Comparison of ENCODE assay signal across 18 cellular contexts in the genomic region with DNA sequence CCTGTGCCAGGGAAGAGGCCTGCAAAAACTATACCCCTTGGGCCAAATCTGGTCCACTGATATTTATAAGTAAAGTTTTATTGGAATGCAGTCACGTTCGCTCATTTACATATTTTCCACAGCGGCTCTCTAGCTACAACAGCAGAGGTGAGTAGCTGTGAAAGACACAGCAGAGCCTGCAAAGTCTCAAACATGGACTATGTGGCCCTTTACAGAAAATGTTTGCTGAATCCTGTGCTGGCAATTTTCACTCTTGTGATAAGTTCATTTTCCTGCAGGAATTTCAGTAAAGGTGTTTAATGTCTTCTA.
A peak's percentile ranks its signal among the peaks of the same experiment; 100 is the strongest.
DNase-seq lines count a peak whose midpoint lies in the region; ATAC-seq, FAIRE-seq and TF ChIP-seq lines count a peak whose summit lies in the region.
"Had no signal": no experiment of that assay in that cellular context is flagged by ENCODE, and none has a peak within 500 bp of the region (broad histone marks: within the 10 kb centered on the region; RNA-seq: fewer than 3 reads in every experiment).

No MANE protein-coding gene starts in this region.

- H3K4me3 ChIP-seq in AG04450 (ENCODE audit: low read depth, low read length) (no peak overlapping the region), SJSA1 (no peak overlapping the region)
- H3K4me3 ChIP-seq: right atrium auricular region had no signal

- H3K27ac ChIP-seq in AG04450 (ENCODE audit: low read depth, low read length) (peak overlapping the region; percentile 48), SJSA1 (peak overlapping the region; percentile 84)
- H3K27ac ChIP-seq: neutrophil, right atrium auricular region had no signal

- no peaks in the 10 kb centered on the region for H3K9me3 Mint-ChIP-seq in progenitor cell of endocrine pancreas (ENCODE audit: low read depth)
- H3K9me3 Mint-ChIP-seq: activated CD4-positive, alpha-beta memory T cell treated with anti-CD3 and anti-CD28 coated beads, Interleukin-2, amount 10 ng/mL, durations not matched to agents 7 days and 5 days had no signal

- POLR2A ChIA-PET in AG04450 (lab: Yijun Ruan, JAX): no interaction called here

- CTCF ChIA-PET in AG04450 (lab: Charles Lee): no interaction called here

- peak; percentile 9 for FAIRE-seq in islet of Langerhans (lab: Jason Lieb, UNC)
- FAIRE-seq: frontal cortex had no signal

- H3K27me3 ChIP-seq in AG04450 (ENCODE audit: control insufficient read depth, insufficient read depth, low read length) (no peaks in the 10 kb centered on the region), SJSA1 (replicated peaks) (no peaks in the 10 kb centered on the region)
- H3K27me3 ChIP-seq: right atrium auricular region had no signal

- H3K4me1 ChIP-seq in SJSA1 (replicated peaks): peaks cover 60% of the 10 kb centered on the region

- H3K9me3 ChIP-seq in AG04450 (ENCODE audit: control insufficient read depth, insufficient read depth, low read length) (no peaks in the 10 kb centered on the region), SJSA1 (replicated peaks) (no peaks in the 10 kb centered on the region)
- H3K9me3 ChIP-seq: neutrophil, right atrium auricular region had no signal

- H3K27ac Mint-ChIP-seq in progenitor cell of endocrine pancreas: peak overlapping the region; percentile 93
- H3K27ac Mint-ChIP-seq: activated CD4-positive, alpha-beta memory T cell treated with anti-CD3 and anti-CD28 coated beads, Interleukin-2, amount 10 ng/mL, durations not matched to agents 7 days and 5 days; CD4-positive, CD25-positive, alpha-beta regulatory T cell had no signal

- no peak overlapping the region for H3K4me3 Mint-ChIP-seq in progenitor cell of endocrine pancreas (ENCODE audit: low read depth)
- H3K4me3 Mint-ChIP-seq: activated CD4-positive, alpha-beta memory T cell treated with anti-CD3 and anti-CD28 coated beads, Interleukin-2, amount 10 ng/mL, durations not matched to agents 7 days and 5 days; CD4-positive, CD25-positive, alpha-beta regulatory T cell had no signal

- no peak for DNase-seq in AG04450 (ENCODE audit: low read depth, low spot score)
- no peak for DNase-seq in SJSA1 (ENCODE audit: low read depth in 1 of 2, low spot score in 2 of 2)
- DNase-seq in progenitor cell of endocrine pancreas (ENCODE audit: low spot score, unreplicated experiment): no peak
- DNase-seq in Kasumi-1 (lab: John Stamatoyannopoulos, UW): no peak
- DNase-seq in GDM1 (lab: John Stamatoyannopoulos, UW): no peak
- no peak for DNase-seq in NCI-H82 treated with DMSO at 0.1 percent for 48 hours (lab: John Stamatoyannopoulos, UW; ENCODE audit: unreplicated experiment)
- DNase-seq: activated CD4-positive, alpha-beta memory T cell treated with anti-CD3 and anti-CD28 coated beads, Interleukin-2, amount 10 ng/mL, durations not matched to agents 7 days and 5 days; activated gamma-delta T cell treated with Interleukin-2 at 50 U/mL for 16 hours; activated T-cell treated with anti-CD3 and anti-CD28 coated beads for 4 hours; CD4-positive, CD25-positive, alpha-beta regulatory T cell; NCI-H2227 treated with DMSO at 0.1 percent for 48 hours; substantia nigra; T1000 had no signal

- ATAC-seq in HG03039 (IDR thresholded peaks at IDR 0.05; ENCODE audit: unreplicated experiment): no peak

- H3K27me3 Mint-ChIP-seq in progenitor cell of endocrine pancreas: no peaks in the 10 kb centered on the region

- H3K4me1 Mint-ChIP-seq in progenitor cell of endocrine pancreas (ENCODE audit: low read depth): peaks cover 23% of the 10 kb centered on the region
- H3K4me1 Mint-ChIP-seq: activated CD4-positive, alpha-beta memory T cell treated with anti-CD3 and anti-CD28 coated beads, Interleukin-2, amount 10 ng/mL, durations not matched to agents 7 days and 5 days; CD4-positive, CD25-positive, alpha-beta regulatory T cell had no signal

- H3K36me3 ChIP-seq in SJSA1: no peaks in the 10 kb centered on the region
- H3K36me3 ChIP-seq: neutrophil, right atrium auricular region had no signal

- TF ChIP-seq CTCF in AG04450 (IDR thresholded peaks at IDR 0.05; ENCODE audit: low read depth, low read length): no peak
- no peak for TF ChIP-seq CTCF in progenitor cell of endocrine pancreas (IDR thresholded peaks at IDR 0.05; ENCODE audit: unreplicated experiment)

- H3K36me3 Mint-ChIP-seq in progenitor cell of endocrine pancreas (ENCODE audit: insufficient read depth): no peaks in the 10 kb centered on the region
- H3K36me3 Mint-ChIP-seq: CD4-positive, CD25-positive, alpha-beta regulatory T cell had no signal
